Comparison of ENCODE assay signal across 1 cellular context in the genomic region with DNA sequence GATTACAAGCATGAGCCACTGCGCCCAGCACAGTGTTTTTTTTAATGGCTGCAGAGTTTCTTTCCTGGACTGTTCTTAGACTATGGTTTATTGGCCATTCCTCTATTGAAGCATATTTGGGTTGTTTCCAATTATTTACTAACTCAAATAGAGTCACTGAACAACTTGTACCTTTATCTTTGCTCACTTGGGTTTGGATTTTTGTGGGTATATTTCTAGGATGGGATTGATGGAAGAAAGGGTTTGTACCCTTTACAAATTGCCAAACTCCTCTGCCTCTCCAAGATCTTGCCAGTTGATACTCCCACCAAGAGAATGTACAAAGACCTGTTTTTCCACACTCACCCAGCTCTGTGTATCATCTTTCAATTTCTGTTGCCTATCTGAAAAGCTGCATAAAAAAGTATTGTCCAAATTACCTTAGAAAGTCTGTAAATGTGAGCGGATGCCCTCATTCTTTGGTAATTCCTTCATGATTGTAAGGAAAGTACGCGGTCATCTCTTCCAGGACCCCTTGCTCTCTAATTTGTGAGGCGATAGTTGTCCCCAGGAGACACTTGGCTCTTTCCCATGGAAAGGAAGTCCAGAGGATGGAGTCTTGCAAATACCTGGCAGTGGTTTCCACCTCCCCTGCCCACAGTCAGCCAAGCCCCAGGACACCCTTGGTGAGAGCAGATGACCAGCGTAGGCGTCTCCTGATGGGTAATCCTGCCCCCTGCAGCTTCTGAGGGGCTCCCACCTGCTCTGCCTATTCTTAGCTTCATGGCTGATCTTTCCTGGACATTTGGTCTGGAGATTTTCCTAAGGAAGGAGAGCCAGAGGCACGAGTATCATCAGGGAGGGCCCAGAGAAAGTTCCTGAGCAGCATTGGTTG.
TF ChIP-seq lines count a peak whose summit lies in the region.

No MANE protein-coding gene starts in this region.

TF ChIP-seq in SK-N-SH, 30 proteins besides CTCF, POLR2A, EP300 and RAD21 (continued from another document):
- TF ChIP-seq, protein P1, sequence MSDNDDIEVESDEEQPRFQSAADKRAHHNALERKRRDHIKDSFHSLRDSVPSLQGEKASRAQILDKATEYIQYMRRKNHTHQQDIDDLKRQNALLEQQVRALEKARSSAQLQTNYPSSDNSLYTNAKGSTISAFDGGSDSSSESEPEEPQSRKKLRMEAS (IDR thresholded peaks at IDR 0.05; ENCODE audit: low read depth) = no peak
- TF ChIP-seq, protein P2, sequence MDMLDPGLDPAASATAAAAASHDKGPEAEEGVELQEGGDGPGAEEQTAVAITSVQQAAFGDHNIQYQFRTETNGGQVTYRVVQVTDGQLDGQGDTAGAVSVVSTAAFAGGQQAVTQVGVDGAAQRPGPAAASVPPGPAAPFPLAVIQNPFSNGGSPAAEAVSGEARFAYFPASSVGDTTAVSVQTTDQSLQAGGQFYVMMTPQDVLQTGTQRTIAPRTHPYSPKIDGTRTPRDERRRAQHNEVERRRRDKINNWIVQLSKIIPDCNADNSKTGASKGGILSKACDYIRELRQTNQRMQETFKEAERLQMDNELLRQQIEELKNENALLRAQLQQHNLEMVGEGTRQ (IDR thresholded peaks at IDR 0.05; ENCODE audit: borderline replicate concordance, low read depth, low read length) = no peak
